ENCODE assay signal across 19 cellular contexts in genomic region chr5:172743112-172743959, GRCh38. TPM values are rescaled to one million over a fixed set of nuclear protein-coding genes. Genes with fewer than 3 reads are reported as not detected.
DNase-seq lines count a peak whose midpoint lies in the region; ATAC-seq, FAIRE-seq and TF ChIP-seq lines count a peak whose summit lies in the region.
"Had no signal": no experiment of that assay in that cellular context is flagged by ENCODE, and none has a peak within 500 bp of the region (broad histone marks: within the 10 kb centered on the region; RNA-seq: fewer than 3 reads in every experiment).

No MANE protein-coding gene starts in this region.

- no peak overlapping the region for H3K9ac ChIP-seq in GM12878 (ENCODE audit: control insufficient read depth, insufficient read depth, low read length)
- H3K9ac ChIP-seq: neural progenitor cell had no signal

- 88 to 90% methylated on average over 7 of the region's 7 CpGs for WGBS in heart right ventricle, 2 donors
- WGBS in GM12878 (ENCODE audit: insufficient coverage, insufficient replicate concordance, low lambda C conversion rate, missing lambda C conversion rate) = 44% methylated on average over 7 of the region's 7 CpGs

- H3K36me3 ChIP-seq in heart right ventricle = no peaks in the 10 kb centered on the region
- H3K36me3 ChIP-seq in GM12878 (ENCODE audit: control insufficient read depth in 2 of 2, insufficient read depth in 2 of 2, low read length in 1 of 2) = no peaks in the 10 kb centered on the region
- no peaks in the 10 kb centered on the region for H3K36me3 ChIP-seq in tibial artery
- H3K36me3 ChIP-seq: neural progenitor cell, SJSA1 had no signal

- SMC1A ChIA-PET in GM12878 (lab: Charles Lee; ENCODE audit: uncharacterized antibody, unreplicated experiment) = no interaction called here

- in situ Hi-C loops in GM12878 (cut with MboI) = no loop called here

- TF ChIP-seq RAD21 in GM12878 (IDR thresholded peaks at IDR 0.05; ENCODE audit: insufficient read depth, low read depth, low read length) = no peak

- no peak overlapping the region for H2AFZ ChIP-seq in GM12878 (ENCODE audit: control insufficient read depth, low read depth, low read length)
- H2AFZ ChIP-seq: neural progenitor cell had no signal

- H3K27ac ChIP-seq in heart right ventricle (peak overlapping the region in 7 of 10 donors; percentile 10 to 63 (median 42)), GM12878 (ENCODE audit: control insufficient read depth, insufficient read depth) (no peak overlapping the region), tibial artery (peak overlapping the region; percentile 92 to 93)
- H3K27ac ChIP-seq: neural progenitor cell, SJSA1 had no signal

- H4K20me1 ChIP-seq in GM12878 (ENCODE audit: control insufficient read depth, insufficient read depth) = no peaks in the 10 kb centered on the region

- no peak for TF ChIP-seq EP300 in GM12878 (IDR thresholded peaks at IDR 0.05; ENCODE audit: borderline replicate concordance in 1 of 2, control insufficient read depth in 1 of 2, low read depth in 2 of 2, low read length in 2 of 2)

- no peaks in the 10 kb centered on the region for H3K27me3 ChIP-seq in heart right ventricle
- no peaks in the 10 kb centered on the region for H3K27me3 ChIP-seq in GM12878 (replicated peaks in 1 of 2; ENCODE audit: control insufficient read depth in 2 of 2, insufficient read depth in 2 of 2, low read length in 1 of 2)
- H3K27me3 ChIP-seq in tibial artery = no peaks in the 10 kb centered on the region
- H3K27me3 ChIP-seq: neural progenitor cell, SJSA1 had no signal

- RAD21 ChIA-PET in GM12878 (lab: Charles Lee; ENCODE audit: unreplicated experiment) = interaction anchor here (0.7 kb wide), 1 partner anchor 35 kb away, joined by 3 read pairs; no protein-coding TSS in a partner anchor

- peaks cover 9 to 56% (median 24%) of the 10 kb centered on the region in 9 donors for H3K4me1 ChIP-seq in heart right ventricle
- peaks cover 3% of the 10 kb centered on the region for H3K4me1 ChIP-seq in GM12878 (ENCODE audit: control insufficient read depth, insufficient read depth, low read length)
- H3K4me1 ChIP-seq in tibial artery = peaks cover 0 to 95% (median 44%) of the 10 kb centered on the region in 4 donors
- H3K4me1 ChIP-seq: neural progenitor cell had no signal

- POLR2A ChIA-PET in GM12878 (lab: Charles Lee) = no interaction called here

- intact Hi-C loops in heart right ventricle (cut with DNase I) = no loop called here
- intact Hi-C loops in Right ventricle myocardium superior (cut with DNase I) = no loop called here
- intact Hi-C loops in GM12878 (cut with micrococcal nuclease; ENCODE audit: unreplicated experiment) = no loop called here
- intact Hi-C loops in tibial artery (cut with DNase I; ENCODE audit: low total_unique reads) = no loop called here

- peak; percentile 65 for FAIRE-seq in GM12878 (lab: Jason Lieb, UNC)
- FAIRE-seq: GM19239, keratinocyte had no signal

- H3K4me2 ChIP-seq in GM12878 (ENCODE audit: control insufficient read depth, insufficient read depth) = no peak overlapping the region
- H3K4me2 ChIP-seq: neural progenitor cell had no signal

- CTCF ChIA-PET in GM12878 (lab: Yijun Ruan, JAX) = no interaction called here

- ATAC-seq in heart right ventricle (no peak), Right ventricle myocardium superior (ENCODE audit: poor library complexity) (no peak), GM12878 (no peak; the same call in 1 of the 3 replicates), GM18909 (IDR thresholded peaks at IDR 0.05; ENCODE audit: poor library complexity, unreplicated experiment) (no peak)

- TF ChIP-seq POLR2A in GM12878 (IDR thresholded peaks at IDR 0.05; ENCODE audit: low read depth, low read length) = no peak

- no peaks in the 10 kb centered on the region for H3K79me2 ChIP-seq in GM12878 (ENCODE audit: control insufficient read depth, insufficient read depth, low read length)

- H3K4me3 ChIP-seq in heart right ventricle = no peak overlapping the region
- no peak overlapping the region for H3K4me3 ChIP-seq in GM12878
- no peak overlapping the region for H3K4me3 ChIP-seq in tibial artery
- H3K4me3 ChIP-seq: neural progenitor cell, SJSA1 had no signal

- no TSS peak for BruUV-seq in GM12878 (replicated peaks; lab: Mats Ljungman, UMichigan)

- TF ChIP-seq CTCF in heart right ventricle (IDR thresholded peaks at IDR 0.05) = no peak
- TF ChIP-seq CTCF in GM12878 (IDR thresholded peaks at IDR 0.05 in 2 of 3, conservative IDR thresholded peaks at IDR 0.05 in 1 of 3; ENCODE audit: control insufficient read depth in 2 of 3, extremely low read depth in 1 of 3, insufficient read depth in 1 of 3, low read depth in 3 of 3, low read length in 3 of 3) = no peak
- no peak for TF ChIP-seq CTCF in tibial artery (IDR thresholded peaks at IDR 0.05)

- H3K9me3 ChIP-seq in heart right ventricle (peaks cover 0 to 9% (median 0%) of the 10 kb centered on the region in 11 donors), GM12878 (replicated peaks; ENCODE audit: control insufficient read depth, insufficient read depth, low read length) (no peaks in the 10 kb centered on the region; the same call in 2 of the 3 replicates), tibial artery (no peaks in the 10 kb centered on the region)

- DNase-seq in heart right ventricle = no peak
- no peak for DNase-seq in Right ventricle myocardium superior
- no peak for DNase-seq in GM12878 (ENCODE audit: low read depth, low spot score)
- peak; percentile 29 for DNase-seq in kidney tubule cell (ENCODE audit: low spot score)
- no peak for DNase-seq in tibial artery
- no peak for DNase-seq in NCI-H1105 treated with DMSO at 0.1 percent for 48 hours (lab: John Stamatoyannopoulos, UW)
- no peak for DNase-seq in inferior parietal cortex (ENCODE audit: extremely low spot score)
- DNase-seq: CD4-positive, alpha-beta T cell; H7; MV-4-11; NCI-H2107; NCI-H524 treated with DMSO at 0.1 percent for 48 hours; OCI-M1; stimulated activated naive CD4-positive, alpha-beta T cell had no signal

TF ChIP-seq in GM12878, 131 proteins besides CTCF, POLR2A, EP300 and RAD21 (continues in another document):
- TF ChIP-seq ZNF207 (IDR thresholded peaks at IDR 0.05; ENCODE audit: borderline replicate concordance) = no peak
- no peak for TF ChIP-seq RBBP5 (conservative IDR thresholded peaks at IDR 0.05)
- no peak for TF ChIP-seq CBX5 (IDR thresholded peaks at IDR 0.05; ENCODE audit: low read depth)
- no peak for TF ChIP-seq BHLHE40 (IDR thresholded peaks at IDR 0.05; ENCODE audit: borderline replicate concordance in 1 of 2, low read depth in 2 of 2, low read length in 1 of 2)
- TF ChIP-seq EGR1 (IDR thresholded peaks at IDR 0.05; ENCODE audit: borderline replicate concordance in 1 of 2, low read depth in 2 of 2, low read length in 2 of 2) = no peak
- TF ChIP-seq IRF3 (IDR thresholded peaks at IDR 0.05) = no peak

RNA-seq across cellular contexts. Expression of gene DUSP1, which starts 27.7 kb away (rescaled TPM):
- 100 to 1,000 TPM in 7 of 10 donors, 10 to 100 TPM in 3; 55.7 to 215 (median 143) TPM for total RNA-seq in heart right ventricle
- polyA plus RNA-seq in heart right ventricle = 10 to 100 TPM; 33.3 to 98.6 TPM
- total RNA-seq in Right ventricle myocardium superior = 122 TPM
- 9.4 and 10.7 TPM in 2 replicates for total RNA-seq in GM12878 (2013; cell fraction: nucleolus; rRNA removed)
- 5.8 and 6.2 TPM in 2 replicates for total RNA-seq in GM12878 (2014; rRNA removed)
- 2.0 and 2.5 TPM in 2 replicates for total RNA-seq in GM12878 (2014; rRNA removed; fragmentation: Illumina TruSeq; extraction: Trizol)
- total RNA-seq in GM12878 (2021) = 5.0 and 5.3 TPM in 2 replicates
- 2.1 TPM for polyA plus RNA-seq in GM12878 (2011; ENCODE audit: low read depth)
- 3.0 and 4.0 TPM in 2 replicates for polyA plus RNA-seq in GM12878 (2011; rRNA removed)
- polyA plus RNA-seq in GM12878 (2011; cell fraction: cytosol; rRNA removed) = 4.7 and 5.6 TPM in 2 replicates
- 7.0 and 8.8 TPM in 2 replicates for polyA plus RNA-seq in GM12878 (2011; cell fraction: nucleus; rRNA removed)
- 4.9 and 5.3 TPM in 2 replicates for polyA plus RNA-seq in GM12878 (2012)
- polyA plus RNA-seq in GM12878 (2014; fragmentation: Illumina TruSeq; extraction: Trizol) = 1.0 and 2.0 TPM in 2 replicates
- polyA plus RNA-seq in GM12878 (2014; fragmentation: Nextera tagmentation; extraction: Ambion mirVana) = 1 to 10 TPM; 1.4 to 1.9 TPM
- 3.5 and 4.1 TPM in 2 replicates for polyA plus RNA-seq in GM12878 (2014; rRNA removed)
- 1 to 10 TPM; 3.9 to 5.4 TPM for polyA plus RNA-seq in GM12878 (2016; fragmentation: Nextera tagmentation; extraction: Ambion mirVana)
- 5.9 and 9.3 TPM in 2 replicates for polyA minus RNA-seq in GM12878 (2011; rRNA and poly(A)+ RNA removed)
- 4.9 and 5.3 TPM in 2 replicates for polyA minus RNA-seq in GM12878 (2011; cell fraction: cytosol; rRNA and poly(A)+ RNA removed)
- 12.6 and 13.6 TPM in 2 replicates for polyA minus RNA-seq in GM12878 (2011; cell fraction: nucleus; rRNA and poly(A)+ RNA removed)

Comparison
In these comparisons a context has a peak if more than half of its experiments do, and no peak if none do; other contexts are left out.
1. RNA of gene DUSP1, which starts 27.7 kb away (total RNA-seq): 55.7 to 215 TPM in heart right ventricle and 122 TPM in Right ventricle myocardium superior (single experiment); 2.0 to 10.7 TPM in GM12878; every median in the first group is over 4 times any median in the second.